Comparison of ENCODE assay signal across 1 cellular context in genomic region chr2:43831438-43832294, GRCh38.
TF ChIP-seq lines count a peak whose summit lies in the region.

No MANE protein-coding gene starts in this region.

TF ChIP-seq in HepG2, 621 proteins besides CTCF, POLR2A, EP300 and RAD21 (continued from another document):
- no peak for TF ChIP-seq E2F1 (CRISPR knock-in tag; IDR thresholded peaks at IDR 0.05)
- no peak for TF ChIP-seq PHF20 (CRISPR knock-in tag; IDR thresholded peaks at IDR 0.05)
- no peak for TF ChIP-seq MAX (IDR thresholded peaks at IDR 0.05)
- TF ChIP-seq HCFC1 (IDR thresholded peaks at IDR 0.05; ENCODE audit: low read depth, low read length), result no peak
- TF ChIP-seq BRF2 (CRISPR knock-in tag; IDR thresholded peaks at IDR 0.05), result no peak
- TF ChIP-seq GLI4 (CRISPR knock-in tag; IDR thresholded peaks at IDR 0.05; ENCODE audit: borderline replicate concordance), result no peak
- TF ChIP-seq RBFOX2 (IDR thresholded peaks at IDR 0.05; ENCODE audit: low read depth, low read length), result peak; percentile 60
